Comparison of ENCODE assay signal across 1 cellular context in the genomic region with DNA sequence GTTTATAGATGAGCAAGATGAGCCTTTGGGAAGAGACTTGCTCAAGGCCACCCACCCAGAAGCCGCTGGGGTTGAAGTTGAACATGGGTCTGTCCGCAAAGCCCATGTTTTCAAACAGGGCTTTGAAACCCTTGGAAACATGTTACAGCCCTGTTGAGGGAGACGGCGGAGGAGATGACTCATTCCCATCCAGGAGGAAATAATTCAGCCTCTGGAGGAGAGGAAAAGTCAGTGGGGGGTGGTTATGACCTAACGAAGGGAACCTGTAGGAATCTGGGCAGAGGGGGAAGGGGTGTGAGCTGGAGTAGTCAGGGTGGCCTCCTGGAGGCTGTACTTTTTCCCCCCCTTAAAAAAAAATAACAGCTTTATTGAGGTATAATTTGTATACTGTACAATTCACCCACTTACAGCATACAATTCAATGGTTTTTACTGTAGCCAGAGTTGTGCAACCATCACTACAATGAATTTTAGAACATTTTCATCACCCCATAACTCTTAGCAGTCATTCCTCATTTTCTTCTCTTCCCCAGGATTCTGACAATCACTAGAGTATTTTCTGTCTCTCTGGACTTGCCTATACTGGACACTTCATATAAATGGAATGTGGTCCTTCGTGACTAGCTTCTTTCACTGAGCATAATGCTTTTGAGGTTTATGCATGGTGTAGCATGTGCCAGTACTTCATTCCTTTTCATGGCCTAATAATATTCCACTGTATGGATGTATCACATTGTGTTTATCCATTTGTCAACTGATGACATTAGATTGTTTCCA.
A peak's percentile ranks its signal among the peaks of the same experiment; 100 is the strongest.
TF ChIP-seq lines count a peak whose summit lies in the region.

No MANE protein-coding gene starts in this region.

TF ChIP-seq in SK-N-SH, 30 proteins besides CTCF, POLR2A, EP300 and RAD21 (continued from another document):
- TF ChIP-seq, protein P1, sequence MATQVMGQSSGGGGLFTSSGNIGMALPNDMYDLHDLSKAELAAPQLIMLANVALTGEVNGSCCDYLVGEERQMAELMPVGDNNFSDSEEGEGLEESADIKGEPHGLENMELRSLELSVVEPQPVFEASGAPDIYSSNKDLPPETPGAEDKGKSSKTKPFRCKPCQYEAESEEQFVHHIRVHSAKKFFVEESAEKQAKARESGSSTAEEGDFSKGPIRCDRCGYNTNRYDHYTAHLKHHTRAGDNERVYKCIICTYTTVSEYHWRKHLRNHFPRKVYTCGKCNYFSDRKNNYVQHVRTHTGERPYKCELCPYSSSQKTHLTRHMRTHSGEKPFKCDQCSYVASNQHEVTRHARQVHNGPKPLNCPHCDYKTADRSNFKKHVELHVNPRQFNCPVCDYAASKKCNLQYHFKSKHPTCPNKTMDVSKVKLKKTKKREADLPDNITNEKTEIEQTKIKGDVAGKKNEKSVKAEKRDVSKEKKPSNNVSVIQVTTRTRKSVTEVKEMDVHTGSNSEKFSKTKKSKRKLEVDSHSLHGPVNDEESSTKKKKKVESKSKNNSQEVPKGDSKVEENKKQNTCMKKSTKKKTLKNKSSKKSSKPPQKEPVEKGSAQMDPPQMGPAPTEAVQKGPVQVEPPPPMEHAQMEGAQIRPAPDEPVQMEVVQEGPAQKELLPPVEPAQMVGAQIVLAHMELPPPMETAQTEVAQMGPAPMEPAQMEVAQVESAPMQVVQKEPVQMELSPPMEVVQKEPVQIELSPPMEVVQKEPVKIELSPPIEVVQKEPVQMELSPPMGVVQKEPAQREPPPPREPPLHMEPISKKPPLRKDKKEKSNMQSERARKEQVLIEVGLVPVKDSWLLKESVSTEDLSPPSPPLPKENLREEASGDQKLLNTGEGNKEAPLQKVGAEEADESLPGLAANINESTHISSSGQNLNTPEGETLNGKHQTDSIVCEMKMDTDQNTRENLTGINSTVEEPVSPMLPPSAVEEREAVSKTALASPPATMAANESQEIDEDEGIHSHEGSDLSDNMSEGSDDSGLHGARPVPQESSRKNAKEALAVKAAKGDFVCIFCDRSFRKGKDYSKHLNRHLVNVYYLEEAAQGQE (IDR thresholded peaks at IDR 0.05; ENCODE audit: low read depth, low read length): peak; percentile 54; the same call in 1 of the 2 replicates
- peak; percentile 77 for TF ChIP-seq TCF12 (IDR thresholded peaks at IDR 0.05)
- TF ChIP-seq, protein P2, sequence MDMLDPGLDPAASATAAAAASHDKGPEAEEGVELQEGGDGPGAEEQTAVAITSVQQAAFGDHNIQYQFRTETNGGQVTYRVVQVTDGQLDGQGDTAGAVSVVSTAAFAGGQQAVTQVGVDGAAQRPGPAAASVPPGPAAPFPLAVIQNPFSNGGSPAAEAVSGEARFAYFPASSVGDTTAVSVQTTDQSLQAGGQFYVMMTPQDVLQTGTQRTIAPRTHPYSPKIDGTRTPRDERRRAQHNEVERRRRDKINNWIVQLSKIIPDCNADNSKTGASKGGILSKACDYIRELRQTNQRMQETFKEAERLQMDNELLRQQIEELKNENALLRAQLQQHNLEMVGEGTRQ (IDR thresholded peaks at IDR 0.05; ENCODE audit: borderline replicate concordance, low read depth, low read length): no peak
- TF ChIP-seq MEF2A (IDR thresholded peaks at IDR 0.05; ENCODE audit: borderline replicate concordance, low read depth): no peak
- TF ChIP-seq FOXM1 (IDR thresholded peaks at IDR 0.05; ENCODE audit: low read depth): peak; percentile 74; the same call in 1 of the 2 replicates
- TF ChIP-seq FOSL2 (IDR thresholded peaks at IDR 0.05; ENCODE audit: borderline replicate concordance, low read depth): peak; percentile 95
- no peak for TF ChIP-seq RCOR1 (IDR thresholded peaks at IDR 0.05; ENCODE audit: low read length)
- peak; percentile 46; the same call in 1 of the 2 replicates for TF ChIP-seq NFIC (IDR thresholded peaks at IDR 0.05; ENCODE audit: borderline replicate concordance)
- peak; percentile 37; the same call in 1 of the 2 replicates for TF ChIP-seq POLR2AphosphoS5 (IDR thresholded peaks at IDR 0.05; ENCODE audit: low read depth, low read length)
- TF ChIP-seq, protein P3, sequence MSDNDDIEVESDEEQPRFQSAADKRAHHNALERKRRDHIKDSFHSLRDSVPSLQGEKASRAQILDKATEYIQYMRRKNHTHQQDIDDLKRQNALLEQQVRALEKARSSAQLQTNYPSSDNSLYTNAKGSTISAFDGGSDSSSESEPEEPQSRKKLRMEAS (IDR thresholded peaks at IDR 0.05; ENCODE audit: low read depth): peak; percentile 79
- TF ChIP-seq, protein P4, sequence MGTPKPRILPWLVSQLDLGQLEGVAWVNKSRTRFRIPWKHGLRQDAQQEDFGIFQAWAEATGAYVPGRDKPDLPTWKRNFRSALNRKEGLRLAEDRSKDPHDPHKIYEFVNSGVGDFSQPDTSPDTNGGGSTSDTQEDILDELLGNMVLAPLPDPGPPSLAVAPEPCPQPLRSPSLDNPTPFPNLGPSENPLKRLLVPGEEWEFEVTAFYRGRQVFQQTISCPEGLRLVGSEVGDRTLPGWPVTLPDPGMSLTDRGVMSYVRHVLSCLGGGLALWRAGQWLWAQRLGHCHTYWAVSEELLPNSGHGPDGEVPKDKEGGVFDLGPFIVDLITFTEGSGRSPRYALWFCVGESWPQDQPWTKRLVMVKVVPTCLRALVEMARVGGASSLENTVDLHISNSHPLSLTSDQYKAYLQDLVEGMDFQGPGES (IDR thresholded peaks at IDR 0.05; ENCODE audit: low read depth, low read length): no peak
- peak; percentile 27; the same call in 1 of the 2 replicates for TF ChIP-seq SIN3A (IDR thresholded peaks at IDR 0.05; ENCODE audit: borderline replicate concordance, low read depth, low read length)
- TF ChIP-seq MXI1 (IDR thresholded peaks at IDR 0.05; ENCODE audit: low read depth, low read length): no peak
- TF ChIP-seq EZH2phosphoT487 (IDR thresholded peaks at IDR 0.05; ENCODE audit: borderline replicate concordance, low read depth): no peak
- no peak for TF ChIP-seq FOXJ3 (CRISPR knock-in tag; IDR thresholded peaks at IDR 0.05)
- no peak for TF ChIP-seq ELF1 (IDR thresholded peaks at IDR 0.05)
- no peak for TF ChIP-seq SMC3 (IDR thresholded peaks at IDR 0.05; ENCODE audit: low read depth, low read length)
- TF ChIP-seq RFX5 (IDR thresholded peaks at IDR 0.05; ENCODE audit: low read length): no peak
- TF ChIP-seq TAF1 (IDR thresholded peaks at IDR 0.05; ENCODE audit: borderline replicate concordance, low read depth, low read length): no peak
- peak; percentile 82 for TF ChIP-seq JUND (IDR thresholded peaks at IDR 0.05)
- TF ChIP-seq, protein P5, sequence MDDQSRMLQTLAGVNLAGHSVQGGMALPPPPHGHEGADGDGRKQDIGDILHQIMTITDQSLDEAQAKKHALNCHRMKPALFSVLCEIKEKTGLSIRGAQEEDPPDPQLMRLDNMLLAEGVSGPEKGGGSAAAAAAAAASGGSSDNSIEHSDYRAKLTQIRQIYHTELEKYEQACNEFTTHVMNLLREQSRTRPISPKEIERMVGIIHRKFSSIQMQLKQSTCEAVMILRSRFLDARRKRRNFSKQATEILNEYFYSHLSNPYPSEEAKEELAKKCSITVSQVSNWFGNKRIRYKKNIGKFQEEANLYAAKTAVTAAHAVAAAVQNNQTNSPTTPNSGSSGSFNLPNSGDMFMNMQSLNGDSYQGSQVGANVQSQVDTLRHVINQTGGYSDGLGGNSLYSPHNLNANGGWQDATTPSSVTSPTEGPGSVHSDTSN (IDR thresholded peaks at IDR 0.05): peak; percentile 44
- TF ChIP-seq CHD2 (IDR thresholded peaks at IDR 0.05; ENCODE audit: low read length, partially characterized antibody): no peak
- peak; percentile 72; the same call in 1 of the 2 replicates for TF ChIP-seq RXRA (IDR thresholded peaks at IDR 0.05; ENCODE audit: borderline replicate concordance, low read depth)
- TF ChIP-seq, protein P6, sequence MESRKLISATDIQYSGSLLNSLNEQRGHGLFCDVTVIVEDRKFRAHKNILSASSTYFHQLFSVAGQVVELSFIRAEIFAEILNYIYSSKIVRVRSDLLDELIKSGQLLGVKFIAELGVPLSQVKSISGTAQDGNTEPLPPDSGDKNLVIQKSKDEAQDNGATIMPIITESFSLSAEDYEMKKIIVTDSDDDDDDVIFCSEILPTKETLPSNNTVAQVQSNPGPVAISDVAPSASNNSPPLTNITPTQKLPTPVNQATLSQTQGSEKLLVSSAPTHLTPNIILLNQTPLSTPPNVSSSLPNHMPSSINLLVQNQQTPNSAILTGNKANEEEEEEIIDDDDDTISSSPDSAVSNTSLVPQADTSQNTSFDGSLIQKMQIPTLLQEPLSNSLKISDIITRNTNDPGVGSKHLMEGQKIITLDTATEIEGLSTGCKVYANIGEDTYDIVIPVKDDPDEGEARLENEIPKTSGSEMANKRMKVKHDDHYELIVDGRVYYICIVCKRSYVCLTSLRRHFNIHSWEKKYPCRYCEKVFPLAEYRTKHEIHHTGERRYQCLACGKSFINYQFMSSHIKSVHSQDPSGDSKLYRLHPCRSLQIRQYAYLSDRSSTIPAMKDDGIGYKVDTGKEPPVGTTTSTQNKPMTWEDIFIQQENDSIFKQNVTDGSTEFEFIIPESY (IDR thresholded peaks at IDR 0.05; ENCODE audit: borderline replicate concordance, low read depth): no peak
- TF ChIP-seq, protein P7, sequence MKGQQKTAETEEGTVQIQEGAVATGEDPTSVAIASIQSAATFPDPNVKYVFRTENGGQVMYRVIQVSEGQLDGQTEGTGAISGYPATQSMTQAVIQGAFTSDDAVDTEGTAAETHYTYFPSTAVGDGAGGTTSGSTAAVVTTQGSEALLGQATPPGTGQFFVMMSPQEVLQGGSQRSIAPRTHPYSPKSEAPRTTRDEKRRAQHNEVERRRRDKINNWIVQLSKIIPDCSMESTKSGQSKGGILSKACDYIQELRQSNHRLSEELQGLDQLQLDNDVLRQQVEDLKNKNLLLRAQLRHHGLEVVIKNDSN (IDR thresholded peaks at IDR 0.05; ENCODE audit: borderline replicate concordance, low read depth): no peak
- no peak for TF ChIP-seq TEAD4 (IDR thresholded peaks at IDR 0.05; ENCODE audit: borderline replicate concordance, insufficient read depth)
- TF ChIP-seq GABPA (IDR thresholded peaks at IDR 0.05; ENCODE audit: low read depth): no peak
